In the genomic region with DNA sequence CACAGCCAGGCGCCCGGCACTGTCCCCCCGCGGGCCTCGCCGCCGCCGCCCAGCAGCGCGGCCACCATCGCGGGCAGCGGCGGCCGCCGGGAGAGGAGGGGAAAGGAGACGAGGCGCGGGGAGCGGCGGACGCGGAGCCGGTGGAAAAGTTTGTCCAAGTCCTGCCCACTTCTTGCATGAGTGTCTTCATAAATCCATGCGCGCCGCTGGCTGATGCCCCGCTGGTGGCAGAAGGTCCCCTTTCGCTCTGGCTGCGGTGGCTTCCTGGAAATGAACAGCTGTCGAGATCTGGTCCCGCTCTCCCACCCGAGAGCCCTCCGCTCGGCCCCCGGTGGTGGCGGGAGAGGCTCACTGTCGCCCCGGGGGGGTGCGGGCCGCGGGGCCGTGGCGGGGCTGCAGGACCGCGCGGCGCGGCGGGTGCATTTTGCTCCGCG, we compare ENCODE assay signal across 8 cellular contexts. TPM values are rescaled to one million over a fixed set of nuclear protein-coding genes. Genes with fewer than 3 reads are reported as not detected.
DNase-seq lines count a peak whose midpoint lies in the region; ATAC-seq, FAIRE-seq and TF ChIP-seq lines count a peak whose summit lies in the region.

No MANE protein-coding gene starts in this region.

- peak; percentile 11 to 15 for ATAC-seq in naive thymus-derived CD8-positive, alpha-beta T cell
- no peak for ATAC-seq in upper lobe of left lung (ENCODE audit: low FRiP score in 2 of 2)

- peaks cover 23 to 50% (median 28%) of the 10 kb centered on the region in 4 donors for H3K4me1 ChIP-seq in upper lobe of left lung

- H3K9me3 ChIP-seq in upper lobe of left lung, result peaks cover 0 to 7% (median under 1%) of the 10 kb centered on the region in 4 donors

- no peak overlapping the region for H3K27ac Mint-ChIP-seq in naive thymus-derived CD8-positive, alpha-beta T cell

- peak; percentile 21 for DNase-seq in SIG-M5 treated with dmso at 0.1 percent for 504 hours (lab: John Stamatoyannopoulos, UW; ENCODE audit: unreplicated experiment)
- no peak for DNase-seq in SIG-M5 (lab: John Stamatoyannopoulos, UW)
- DNase-seq in HTR-8/SVneo (ENCODE audit: insufficient read length, low spot score), result peak; percentile 3
- DNase-seq in activated CD4-positive, alpha-beta T cell treated with anti-CD3 and anti-CD28 coated beads, Interleukin-2, amount 50 U/mL, for 1 hour, result peak; percentile 36
- DNase-seq in erythroblast (lab: John Stamatoyannopoulos, UW), result peak; percentile 19 to 37
- peak in 5 of 10 donors; percentile 15 to 65 (median 55) for DNase-seq in naive thymus-derived CD8-positive, alpha-beta T cell
- DNase-seq in upper lobe of left lung, result peak in 1 of 2 donors; percentile 26
- DNase-seq in HEK293T (ENCODE audit: extremely low spot score), result no peak

- H3K9me3 Mint-ChIP-seq in naive thymus-derived CD8-positive, alpha-beta T cell, result no peaks in the 10 kb centered on the region

- TF ChIP-seq EP300 in upper lobe of left lung (IDR thresholded peaks at IDR 0.05), result no peak

- peak overlapping the region; percentile 70 to 89 (median 80) for H3K4me3 Mint-ChIP-seq in naive thymus-derived CD8-positive, alpha-beta T cell

- FAIRE-seq in HTR-8/SVneo (lab: Jason Lieb, UNC), result no peak

- 1% methylated on average over 40 of the region's 52 CpGs; no CpG with 5 or more reads in 1 of the 2 donors for WGBS in upper lobe of left lung, 2 donors

- CTCF ChIA-PET in HEK293T (lab: Yijun Ruan, JAX), result interaction anchor here (1.1 kb wide), 1 partner anchor 22 kb away, joined by 3 read pairs; no protein-coding TSS in a partner anchor

- no peak for TF ChIP-seq POLR2A in erythroblast (IDR thresholded peaks at IDR 0.05; ENCODE audit: low read length)
- TF ChIP-seq POLR2A in upper lobe of left lung (IDR thresholded peaks at IDR 0.05), result no peak

- H3K27me3 Mint-ChIP-seq in naive thymus-derived CD8-positive, alpha-beta T cell, result peaks cover 11 to 39% (median 31%) of the 10 kb centered on the region in 5 donors

- H3K36me3 Mint-ChIP-seq in naive thymus-derived CD8-positive, alpha-beta T cell, result no peaks in the 10 kb centered on the region

- POLR2A ChIA-PET in naive thymus-derived CD8-positive, alpha-beta T cell (lab: Charles Lee), result no interaction called here
- POLR2A ChIA-PET in HEK293T (lab: Yijun Ruan, JAX), result interaction anchor here (1.2 kb wide), 1 partner anchor 139 kb away, joined by 4 read pairs; no protein-coding TSS in a partner anchor

- H3K36me3 ChIP-seq in upper lobe of left lung, result no peaks in the 10 kb centered on the region

- no peak for TF ChIP-seq CTCF in upper lobe of left lung (IDR thresholded peaks at IDR 0.05)

- H3K4me3 ChIP-seq in upper lobe of left lung, result peak overlapping the region; percentile 53 to 89 (median 74)

- peaks cover 0 to 24% (median 8%) of the 10 kb centered on the region in 4 donors for H3K27me3 ChIP-seq in upper lobe of left lung

- peaks cover 9 to 17% (median 11%) of the 10 kb centered on the region in 4 donors for H3K4me1 Mint-ChIP-seq in naive thymus-derived CD8-positive, alpha-beta T cell

- peak overlapping the region; percentile 77 to 86 (median 80) for H3K27ac ChIP-seq in upper lobe of left lung

TF ChIP-seq in HEK293T, 16 proteins besides CTCF, POLR2A, EP300 and RAD21:
- TF ChIP-seq SUZ12 (IDR thresholded peaks at IDR 0.05) (no peak), BHLHE40 (IDR thresholded peaks at IDR 0.05; ENCODE audit: borderline replicate concordance) (no peak), NFRKB (IDR thresholded peaks at IDR 0.05) (no peak), FOXK2 (IDR thresholded peaks at IDR 0.05) (no peak), HDGF (IDR thresholded peaks at IDR 0.05; ENCODE audit: borderline replicate concordance) (no peak), FOXM1 (IDR thresholded peaks at IDR 0.05; ENCODE audit: borderline replicate concordance) (no peak), LEF1 (IDR thresholded peaks at IDR 0.05; ENCODE audit: borderline replicate concordance) (no peak), SP1 (IDR thresholded peaks at IDR 0.05) (no peak), L3MBTL2 (conservative IDR thresholded peaks at IDR 0.05) (no peak), ELF4 (IDR thresholded peaks at IDR 0.05) (no peak), ARNT (IDR thresholded peaks at IDR 0.05) (no peak), ZNF384 (IDR thresholded peaks at IDR 0.05) (no peak), FOXA1 (IDR thresholded peaks at IDR 0.05) (no peak), CTBP1 (IDR thresholded peaks at IDR 0.05; ENCODE audit: borderline replicate concordance) (no peak), TARDBP (IDR thresholded peaks at IDR 0.05) (no peak)
- TF ChIP-seq, protein P1, sequence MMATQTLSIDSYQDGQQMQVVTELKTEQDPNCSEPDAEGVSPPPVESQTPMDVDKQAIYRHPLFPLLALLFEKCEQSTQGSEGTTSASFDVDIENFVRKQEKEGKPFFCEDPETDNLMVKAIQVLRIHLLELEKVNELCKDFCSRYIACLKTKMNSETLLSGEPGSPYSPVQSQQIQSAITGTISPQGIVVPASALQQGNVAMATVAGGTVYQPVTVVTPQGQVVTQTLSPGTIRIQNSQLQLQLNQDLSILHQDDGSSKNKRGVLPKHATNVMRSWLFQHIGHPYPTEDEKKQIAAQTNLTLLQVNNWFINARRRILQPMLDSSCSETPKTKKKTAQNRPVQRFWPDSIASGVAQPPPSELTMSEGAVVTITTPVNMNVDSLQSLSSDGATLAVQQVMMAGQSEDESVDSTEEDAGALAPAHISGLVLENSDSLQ (IDR thresholded peaks at IDR 0.05), result no peak

RNA-seq across cellular contexts. Expression of a gene that starts 0.6 kb away (rescaled TPM):
- total RNA-seq in naive thymus-derived CD8-positive, alpha-beta T cell, result under 1 TPM; 0.29 to 0.91 TPM
- under 1 TPM in 2 of 3 donors, not detected in 1; 0.08 to 0.22 TPM for polyA plus RNA-seq in naive thymus-derived CD8-positive, alpha-beta T cell
- 10 to 100 TPM in 4 of 6 donors, 1 to 10 TPM in 2; 5.5 to 25.6 (median 12.5) TPM for total RNA-seq in upper lobe of left lung

Comparison
In these comparisons a context has a peak if more than half of its experiments do, and no peak if none do; other contexts are left out.
1. DNase-seq: peak in SIG-M5 treated with dmso at 0.1 percent for 504 hours (single experiment), HTR-8/SVneo (single experiment), activated CD4-positive, alpha-beta T cell treated with anti-CD3 and anti-CD28 coated beads, Interleukin-2, amount 50 U/mL, for 1 hour (single experiment) and erythroblast (2 of 2); none in SIG-M5 (single experiment) and HEK293T (single experiment).
2. ATAC-seq: peak in naive thymus-derived CD8-positive, alpha-beta T cell (2 of 2); none in upper lobe of left lung (0 of 2).